Comparison of ENCODE assay signal across 8 cellular contexts in genomic region chr5:14581333-14581890, GRCh38. TPM values are rescaled to one million over a fixed set of nuclear protein-coding genes. Genes with fewer than 3 reads are reported as not detected.
DNase-seq lines count a peak whose midpoint lies in the region; ATAC-seq and TF ChIP-seq lines count a peak whose summit lies in the region.

Gene OTULINL, plus strand, starts transcription at chr5:14581792. Its CDS starts 103 bp downstream, at chr5:14581895.

- no peak for TF ChIP-seq POLR2A in erythroblast (IDR thresholded peaks at IDR 0.05; ENCODE audit: low read length)

- no peaks in the 10 kb centered on the region for H3K36me3 ChIP-seq in muscle layer of colon (ENCODE audit: insufficient read depth, low read length)

- ATAC-seq in GM21447 (IDR thresholded peaks at IDR 0.05; ENCODE audit: unreplicated experiment): peak; percentile 97

- peaks cover 7% of the 10 kb centered on the region for H3K4me1 ChIP-seq in muscle layer of colon (ENCODE audit: insufficient read depth, low read length)

- no peaks in the 10 kb centered on the region for H3K9me3 ChIP-seq in muscle layer of colon (ENCODE audit: low read length)

- no peak within 1 kb of the TSS for H3K9ac ChIP-seq in muscle layer of colon (ENCODE audit: low read length)

- DNase-seq in Caki2 (ENCODE audit: low read depth) (peak; percentile 50), HUDEP-2 (lab: John Stamatoyannopoulos, UW; ENCODE audit: unreplicated experiment in 76 of 76) (peak in 68 of 76 experiments; percentile 2 to 83 (median 55)), OCI-M1 (lab: John Stamatoyannopoulos, UW) (peak; percentile 57), activated T-cell treated with anti-CD3 and anti-CD28 coated beads for 24 hours (ENCODE audit: low read depth) (peak; percentile 84), erythroblast (lab: John Stamatoyannopoulos, UW) (peak; percentile 80 to 87)
- peak; percentile 79 for DNase-seq in stimulated activated CD8-positive, alpha-beta memory T cell treated with anti-CD3 and anti-CD28 coated beads, Interleukin-7, amount 100 ng/mL, for 24 hours (ENCODE audit: low read depth)

- in situ Hi-C loops in Caki2 (cut with HindIII; ENCODE audit: low pct_unique_long_range_greater_than_20kb, low sequenced_read_pairs): no loop called here

- peak within 1 kb of the TSS; percentile 24 for H3K27ac ChIP-seq in muscle layer of colon (ENCODE audit: low read depth, low read length)

- H3K4me3 ChIP-seq in muscle layer of colon (ENCODE audit: low read depth in 1 of 2, low read length in 2 of 2): peak within 1 kb of the TSS; percentile 8 to 41

- no peaks in the 10 kb centered on the region for H3K27me3 ChIP-seq in muscle layer of colon (ENCODE audit: control insufficient read depth in 1 of 2, insufficient read depth in 2 of 2, low read length in 2 of 2)

RNA-seq across cellular contexts. Expression of gene OTULINL, which starts in this region (rescaled TPM):
- 2.1 and 2.5 TPM in 2 replicates for total RNA-seq in Caki2 (2014; rRNA removed; shearing (Covaris generic); ENCODE audit: low replicate concordance)

Comparison
In these comparisons a context has a peak if more than half of its experiments do, and no peak if none do; other contexts are left out.
1. Peak in every context shown above with its lines: DNase-seq, ATAC-seq, H3K4me3 ChIP-seq and H3K27ac ChIP-seq.